In the genomic region with DNA sequence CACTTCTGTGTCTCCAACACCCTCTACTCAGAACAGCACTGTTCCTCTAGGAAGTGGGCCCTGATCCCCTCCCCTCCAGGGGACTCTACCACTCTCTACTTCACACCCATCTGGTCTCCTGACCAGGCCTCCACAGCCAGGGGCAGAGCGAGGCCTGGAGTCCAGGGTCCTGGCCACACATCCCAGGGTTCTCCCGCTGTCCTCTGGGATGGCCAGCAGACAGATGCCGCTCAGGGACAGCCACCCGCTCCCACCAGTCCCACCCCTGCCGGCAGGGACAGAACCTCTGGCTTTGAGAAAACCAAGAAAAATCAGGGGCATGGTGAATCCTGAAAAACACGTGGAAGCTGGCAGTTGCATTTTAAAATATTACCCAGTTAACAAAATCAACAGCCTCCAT, we compare ENCODE assay signal across 28 cellular contexts.
"Had no signal": no experiment of that assay in that cellular context is flagged by ENCODE, and none has a peak within 500 bp of the region (broad histone marks: within the 10 kb centered on the region; RNA-seq: fewer than 3 reads in every experiment).

No MANE protein-coding gene starts in this region.

- H3K4me3 ChIP-seq: breast epithelium, esophagus squamous epithelium, gastrocnemius medialis, pancreas, sigmoid colon, smooth muscle cell, testis, vagina had no signal

- H3K4me2 ChIP-seq: smooth muscle cell had no signal

- ATAC-seq: activated T-cell treated with anti-CD3 and anti-CD28 coated beads, Interleukin-2, amount 50 U/mL, for 72 hours; gastrocnemius medialis; left colon; natural killer cell; pancreas had no signal

- H3K4me1 Mint-ChIP-seq: activated naive CD8-positive, alpha-beta T cell treated with anti-CD3 and anti-CD28 coated beads, Interleukin-2, amount 10 ng/mL, durations not matched to agents 7 days and 5 days; endodermal cell; mesothelial cell of epicardium; natural killer cell had no signal

- H3K27me3 ChIP-seq: breast epithelium, gastrocnemius medialis, pancreas, testis, vagina had no signal

- H3K4me3 Mint-ChIP-seq: activated naive CD4-positive, alpha-beta T cell treated with anti-CD3 and anti-CD28 coated beads for 36 hours; activated naive CD8-positive, alpha-beta T cell treated with anti-CD3 and anti-CD28 coated beads, Interleukin-2, amount 10 ng/mL, durations not matched to agents 7 days and 5 days; activated T-cell treated with anti-CD3 and anti-CD28 coated beads, Interleukin-2, amount 50 U/mL, for 72 hours; endodermal cell; mesothelial cell of epicardium; natural killer cell; T-helper 1 cell treated with Interleukin-12 subunit alpha and Interleukin-12 subunit beta and Interleukin-4 antibody, amounts not matched to agents 30 μg/mL and 1 μg/mL, for 36 hours; type B pancreatic cell had no signal

- H3K4me1 ChIP-seq: breast epithelium, esophagus squamous epithelium, gastrocnemius medialis, pancreas, sigmoid colon, testis, vagina had no signal

- H3K27me3 Mint-ChIP-seq: activated naive CD8-positive, alpha-beta T cell treated with anti-CD3 and anti-CD28 coated beads, Interleukin-2, amount 10 ng/mL, durations not matched to agents 7 days and 5 days; type B pancreatic cell had no signal

- H3K9me3 ChIP-seq: breast epithelium, esophagus squamous epithelium, gastrocnemius medialis, pancreas, sigmoid colon, testis, vagina had no signal

- H3K27ac ChIP-seq: esophagus squamous epithelium, gastrocnemius medialis, pancreas, sigmoid colon, testis, vagina had no signal

- H3K36me3 Mint-ChIP-seq: activated naive CD8-positive, alpha-beta T cell treated with anti-CD3 and anti-CD28 coated beads, Interleukin-2, amount 10 ng/mL, durations not matched to agents 7 days and 5 days; mesothelial cell of epicardium; natural killer cell; type B pancreatic cell had no signal

- H3K9me3 Mint-ChIP-seq: activated naive CD4-positive, alpha-beta T cell treated with anti-CD3 and anti-CD28 coated beads for 36 hours; activated naive CD8-positive, alpha-beta T cell treated with anti-CD3 and anti-CD28 coated beads, Interleukin-2, amount 10 ng/mL, durations not matched to agents 7 days and 5 days; activated T-cell treated with anti-CD3 and anti-CD28 coated beads, Interleukin-2, amount 50 U/mL, for 72 hours; endodermal cell; mesothelial cell of epicardium; natural killer cell; T-helper 1 cell treated with Interleukin-12 subunit alpha and Interleukin-12 subunit beta and Interleukin-4 antibody, amounts not matched to agents 30 μg/mL and 1 μg/mL, for 36 hours; type B pancreatic cell had no signal

- H3K27ac Mint-ChIP-seq: activated naive CD4-positive, alpha-beta T cell treated with anti-CD3 and anti-CD28 coated beads for 36 hours; activated naive CD8-positive, alpha-beta T cell treated with anti-CD3 and anti-CD28 coated beads, Interleukin-2, amount 10 ng/mL, durations not matched to agents 7 days and 5 days; activated T-cell treated with anti-CD3 and anti-CD28 coated beads, Interleukin-2, amount 50 U/mL, for 72 hours; endodermal cell; mesothelial cell of epicardium; natural killer cell; T-helper 1 cell treated with Interleukin-12 subunit alpha and Interleukin-12 subunit beta and Interleukin-4 antibody, amounts not matched to agents 30 μg/mL and 1 μg/mL, for 36 hours; type B pancreatic cell had no signal

- DNase-seq: activated CD4-positive, alpha-beta T cell treated with anti-CD3 and anti-CD28 coated beads for 4 hours; activated CD4-positive, alpha-beta T cell treated with anti-CD3 and anti-CD28 coated beads, Interleukin-2, amount 50 U/mL, for 48 hours; activated CD4-positive, CD25-positive, alpha-beta regulatory T cell; activated effector memory CD4-positive, alpha-beta T cell treated with Interleukin-2 at 50 U/mL for 16 hours; activated naive CD4-positive, alpha-beta T cell treated with anti-CD3 and anti-CD28 coated beads for 36 hours; activated naive CD8-positive, alpha-beta T cell treated with anti-CD3 and anti-CD28 coated beads, Interleukin-2, amount 10 ng/mL, durations not matched to agents 7 days and 5 days; activated T-cell treated with anti-CD3 and anti-CD28 coated beads, Interleukin-2, amount 50 U/mL, for 72 hours; amniotic stem cell; cortex of kidney; esophagus squamous epithelium; gastrocnemius medialis; left colon; natural killer cell; sigmoid colon; stimulated activated CD4-positive, alpha-beta T cell treated with anti-CD3 and anti-CD28 coated beads, Interleukin-2, amount 100 ng/mL, for 48 hours; stimulated activated CD8-positive, alpha-beta memory T cell treated with anti-CD3 and anti-CD28 coated beads, Interleukin-4, amount 100 ng/mL, for 48 hours; stimulated activated naive CD4-positive, alpha-beta T cell; T1000; testis had no signal

- H3K36me3 ChIP-seq: breast epithelium, esophagus squamous epithelium, gastrocnemius medialis, pancreas, sigmoid colon, vagina had no signal

- FAIRE-seq: islet of Langerhans, pancreas had no signal
